12 cellular contexts compared by ENCODE assay signal in genomic region chrX:118211891-118212816, GRCh38.
DNase-seq lines count a peak whose midpoint lies in the region; ATAC-seq lines count a peak whose summit lies in the region.
"Had no signal": no experiment of that assay in that cellular context is flagged by ENCODE, and none has a peak within 500 bp of the region (broad histone marks: within the 10 kb centered on the region; RNA-seq: fewer than 3 reads in every experiment).

No MANE protein-coding gene starts in this region.

- DNase-seq in NOMO-1 treated with dmso at 0.1 percent for 144 hours (lab: John Stamatoyannopoulos, UW; ENCODE audit: unreplicated experiment) = peak; percentile 42
- no peak for DNase-seq in D341Med (ENCODE audit: low spot score)
- no peak for DNase-seq in activated CD4-positive, alpha-beta T cell treated with anti-CD3 and anti-CD28 coated beads, Interleukin-2, amount 50 U/mL, for 48 hours
- DNase-seq in activated CD4-positive, alpha-beta T cell treated with anti-CD3 and anti-CD28 coated beads, Interleukin-2, amount 50 U/mL, for 4 hours = no peak
- DNase-seq in stimulated activated naive CD4-positive, alpha-beta T cell treated with Interleukin-2 at 50 U/mL for 16 hours (lab: John Stamatoyannopoulos, UW) = no peak
- DNase-seq: amniotic stem cell; DND-41; NCI-H446 treated with DMSO at 0.1 percent for 48 hours; stimulated activated CD8-positive, alpha-beta memory T cell treated with anti-CD3 and anti-CD28 coated beads, Interleukin-4, amount 100 ng/mL, for 48 hours had no signal

- ATAC-seq in GM18498 (IDR thresholded peaks at IDR 0.05; ENCODE audit: unreplicated experiment) (peak; percentile 49), GM19438 (IDR thresholded peaks at IDR 0.05; ENCODE audit: low read depth, unreplicated experiment) (peak; percentile 47), HG03039 (IDR thresholded peaks at IDR 0.05; ENCODE audit: unreplicated experiment) (peak; percentile 47)
